8 cellular contexts compared by ENCODE assay signal in genomic region chr16:31472559-31473203, GRCh38. TPM values are rescaled to one million over a fixed set of nuclear protein-coding genes. Genes with fewer than 3 reads are reported as not detected.
A peak's percentile ranks its signal among the peaks of the same experiment; 100 is the strongest.
DNase-seq lines count a peak whose midpoint lies in the region; ATAC-seq and TF ChIP-seq lines count a peak whose summit lies in the region.

No MANE protein-coding gene starts in this region.

- ATAC-seq in GM19452 (IDR thresholded peaks at IDR 0.05; ENCODE audit: unreplicated experiment) (peak; percentile 53), GM18861 (IDR thresholded peaks at IDR 0.05; ENCODE audit: unreplicated experiment) (no peak), GM18498 (IDR thresholded peaks at IDR 0.05; ENCODE audit: unreplicated experiment) (no peak)
- peak; percentile 44 for ATAC-seq in activated T-helper 17 cell treated with anti-CD3 and anti-CD28 coated beads, Interleukin-2, amount 50 U/mL, for 72 hours (replicated peaks)

- H3K4me3 Mint-ChIP-seq in activated T-helper 17 cell treated with anti-CD3 and anti-CD28 coated beads, Interleukin-2, amount 50 U/mL, for 72 hours = peak overlapping the region; percentile 54
- H3K4me3 Mint-ChIP-seq in nephron progenitor cell = peak overlapping the region; percentile 85

- no peaks in the 10 kb centered on the region for H3K36me3 Mint-ChIP-seq in activated T-helper 17 cell treated with anti-CD3 and anti-CD28 coated beads, Interleukin-2, amount 50 U/mL, for 72 hours (ENCODE audit: low read depth)
- peaks cover 6% of the 10 kb centered on the region for H3K36me3 Mint-ChIP-seq in nephron progenitor cell (ENCODE audit: low read depth)

- DNase-seq in AG20443 (ENCODE audit: low spot score) = peak; percentile 96
- peak; percentile 94 for DNase-seq in NCI-H2196 treated with DMSO at 0.1 percent for 48 hours (lab: John Stamatoyannopoulos, UW; ENCODE audit: unreplicated experiment)
- peak; percentile 93 for DNase-seq in fibroblast of villous mesenchyme (ENCODE audit: low read depth)
- peak; percentile 59 for DNase-seq in nephron progenitor cell

- H3K4me3 ChIP-seq in fibroblast of villous mesenchyme (ENCODE audit: low read depth, low read length) = peak overlapping the region; percentile 90

- peaks cover 4% of the 10 kb centered on the region for H3K4me1 Mint-ChIP-seq in activated T-helper 17 cell treated with anti-CD3 and anti-CD28 coated beads, Interleukin-2, amount 50 U/mL, for 72 hours
- peaks cover 24% of the 10 kb centered on the region for H3K4me1 Mint-ChIP-seq in nephron progenitor cell

- TF ChIP-seq CTCF in fibroblast of villous mesenchyme (IDR thresholded peaks at IDR 0.05; ENCODE audit: insufficient read depth, low read depth, low read length) (peak; percentile 80), nephron progenitor cell (IDR thresholded peaks at IDR 0.05) (peak; percentile 50)

- H3K27ac Mint-ChIP-seq in activated T-helper 17 cell treated with anti-CD3 and anti-CD28 coated beads, Interleukin-2, amount 50 U/mL, for 72 hours = peak overlapping the region; percentile 50
- H3K27ac Mint-ChIP-seq in nephron progenitor cell = no peak overlapping the region

- no peaks in the 10 kb centered on the region for H3K9me3 Mint-ChIP-seq in activated T-helper 17 cell treated with anti-CD3 and anti-CD28 coated beads, Interleukin-2, amount 50 U/mL, for 72 hours
- H3K9me3 Mint-ChIP-seq in nephron progenitor cell = no peaks in the 10 kb centered on the region

- peaks cover 4% of the 10 kb centered on the region for H3K27me3 Mint-ChIP-seq in activated T-helper 17 cell treated with anti-CD3 and anti-CD28 coated beads, Interleukin-2, amount 50 U/mL, for 72 hours
- peaks cover 60% of the 10 kb centered on the region for H3K27me3 Mint-ChIP-seq in nephron progenitor cell (ENCODE audit: low read depth, poor library complexity)

RNA-seq across cellular contexts. Expression of gene TGFB1I1, which starts 0.7 kb away (rescaled TPM):
- 1 to 10 TPM; 2.7 to 5.6 TPM for total RNA-seq in activated T-helper 17 cell treated with anti-CD3 and anti-CD28 coated beads, Interleukin-2, amount 50 U/mL, for 72 hours
- 121 and 153 TPM in 2 replicates for total RNA-seq in fibroblast of villous mesenchyme

RNA-seq across cellular contexts. Expression of gene SLC5A2, which starts 10.2 kb away (rescaled TPM):
- total RNA-seq in activated T-helper 17 cell treated with anti-CD3 and anti-CD28 coated beads, Interleukin-2, amount 50 U/mL, for 72 hours = 1 to 10 TPM in 1 of 2 donors, under 1 TPM in 1; 0.50 to 1.2 TPM
- total RNA-seq in fibroblast of villous mesenchyme = under 0.01 TPM in 2 replicates

RNA-seq across cellular contexts. Expression of gene ARMC5, which starts 13.4 kb away (rescaled TPM):
- 10 to 100 TPM; 11.9 to 17.9 TPM for total RNA-seq in activated T-helper 17 cell treated with anti-CD3 and anti-CD28 coated beads, Interleukin-2, amount 50 U/mL, for 72 hours
- total RNA-seq in fibroblast of villous mesenchyme = 8.6 and 10.3 TPM in 2 replicates

RNA-seq across cellular contexts. Expression of gene ZNF843, which starts 30.1 kb away (rescaled TPM):
- under 1 TPM; 0.09 to 0.37 TPM for total RNA-seq in activated T-helper 17 cell treated with anti-CD3 and anti-CD28 coated beads, Interleukin-2, amount 50 U/mL, for 72 hours
- total RNA-seq in fibroblast of villous mesenchyme = 0.43 and 0.64 TPM in 2 replicates

RNA-seq across cellular contexts. Expression of gene RUSF1, which starts 35.5 kb away (rescaled TPM):
- 10 to 100 TPM; 32.3 to 52.4 TPM for total RNA-seq in activated T-helper 17 cell treated with anti-CD3 and anti-CD28 coated beads, Interleukin-2, amount 50 U/mL, for 72 hours
- 52.2 and 56.7 TPM in 2 replicates for total RNA-seq in fibroblast of villous mesenchyme

Comparison
In these comparisons a context has a peak if more than half of its experiments do, and no peak if none do; other contexts are left out.
1. ATAC-seq: peak in GM19452 (single experiment) and activated T-helper 17 cell treated with anti-CD3 and anti-CD28 coated beads, Interleukin-2, amount 50 U/mL, for 72 hours (single experiment); none in GM18861 (single experiment) and GM18498 (single experiment).
2. RNA of gene TGFB1I1, which starts 0.7 kb away (total RNA-seq): 121 to 153 TPM in fibroblast of villous mesenchyme; 2.7 to 5.6 TPM in activated T-helper 17 cell treated with anti-CD3 and anti-CD28 coated beads, Interleukin-2, amount 50 U/mL, for 72 hours; every median in the first group is over 10 times any median in the second.
3. Peak in every context shown above with its lines, with median percentiles within 50 percentile points of each other: DNase-seq.